In genomic region chr12:98149270-98149669, GRCh38 we compare ENCODE assay signal across 17 cellular contexts.
A peak's percentile ranks its signal among the peaks of the same experiment; 100 is the strongest.
DNase-seq lines count a peak whose midpoint lies in the region; ATAC-seq and TF ChIP-seq lines count a peak whose summit lies in the region.
"Had no signal": no experiment of that assay in that cellular context is flagged by ENCODE, and none has a peak within 500 bp of the region (broad histone marks: within the 10 kb centered on the region; RNA-seq: fewer than 3 reads in every experiment).

No MANE protein-coding gene starts in this region.

- no peak for TF ChIP-seq POLR2A in gastrocnemius medialis (IDR thresholded peaks at IDR 0.05)

- no peak for TF ChIP-seq CTCF in gastrocnemius medialis (IDR thresholded peaks at IDR 0.05 in 4 of 5, conservative IDR thresholded peaks at IDR 0.05 in 1 of 5)

- no peak overlapping the region for H3K4me3 Mint-ChIP-seq in stimulated activated naive CD8-positive, alpha-beta T cell treated with anti-CD3 and anti-CD28 coated beads, Interleukin-15, amount 100 ng/mL, for 72 hours
- no peak overlapping the region for H3K4me3 Mint-ChIP-seq in stimulated activated naive B cell treated with anti-CD40 and anti-IgM and Interleukin-4, amounts not matched to agents 10 μg/mL and 1 μg/mL and 100 μg/mL, for 72 hours
- no peak overlapping the region for H3K4me3 Mint-ChIP-seq in immature natural killer cell
- H3K4me3 Mint-ChIP-seq: activated naive CD8-positive, alpha-beta T cell treated with anti-CD3 and anti-CD28 coated beads, Interleukin-2, amount 50 U/mL, for 24 hours; natural killer cell had no signal

- peaks cover 9% of the 10 kb centered on the region for H3K27me3 Mint-ChIP-seq in stimulated activated naive CD8-positive, alpha-beta T cell treated with anti-CD3 and anti-CD28 coated beads, Interleukin-15, amount 100 ng/mL, for 72 hours
- no peaks in the 10 kb centered on the region for H3K27me3 Mint-ChIP-seq in stimulated activated naive B cell treated with anti-CD40 and anti-IgM and Interleukin-4, amounts not matched to agents 10 μg/mL and 1 μg/mL and 100 μg/mL, for 72 hours
- peaks cover 0 to 6% (median 3%) of the 10 kb centered on the region in 3 donors for H3K27me3 Mint-ChIP-seq in immature natural killer cell (ENCODE audit: low read depth in 3 of 3)
- H3K27me3 Mint-ChIP-seq: activated naive CD8-positive, alpha-beta T cell treated with anti-CD3 and anti-CD28 coated beads, Interleukin-2, amount 50 U/mL, for 24 hours had no signal

- no peaks in the 10 kb centered on the region for H3K27me3 ChIP-seq in gastrocnemius medialis
- H3K27me3 ChIP-seq: SJCRH30, tibial artery had no signal

- DNase-seq in stimulated activated naive CD8-positive, alpha-beta T cell treated with anti-CD3 and anti-CD28 coated beads, Interleukin-15, amount 100 ng/mL, for 72 hours = no peak
- DNase-seq in stimulated activated naive CD8-positive, alpha-beta T cell treated with anti-CD3 and anti-CD28 coated beads, Interleukin-15, Interleukin-2, amounts not matched to agents 100 U/mL and 50 U/mL, for 24 hours = no peak
- DNase-seq in stimulated activated naive B cell treated with anti-CD40 and anti-IgM and Interleukin-4, amounts not matched to agents 10 μg/mL and 1 μg/mL and 100 μg/mL, for 72 hours = no peak
- DNase-seq in gastrocnemius medialis = no peak
- no peak for DNase-seq in immature natural killer cell
- no peak for DNase-seq in T1000 (lab: John Stamatoyannopoulos, UW)
- DNase-seq: activated CD4-positive, alpha-beta T cell treated with anti-CD3 and anti-CD28 coated beads, Interleukin-2, amount 50 U/mL, for 4 hours; activated naive CD8-positive, alpha-beta T cell treated with anti-CD3 and anti-CD28 coated beads, Interleukin-2, amount 50 U/mL, for 24 hours; caudate nucleus; DND-41; natural killer cell; NCI-H1436; SJCRH30; tibial artery had no signal

- intact Hi-C loops in gastrocnemius medialis (cut with DNase I; ENCODE audit: low total_unique reads) = no loop called here

- H3K36me3 ChIP-seq in gastrocnemius medialis = no peaks in the 10 kb centered on the region
- H3K36me3 ChIP-seq: SJCRH30, tibial artery had no signal

- no peaks in the 10 kb centered on the region for H3K9me3 ChIP-seq in gastrocnemius medialis
- H3K9me3 ChIP-seq: SJCRH30, tibial artery had no signal

- no peak overlapping the region for H3K27ac ChIP-seq in gastrocnemius medialis
- H3K27ac ChIP-seq: KMS-11, SJCRH30, tibial artery had no signal

- ATAC-seq in stimulated activated naive CD8-positive, alpha-beta T cell treated with anti-CD3 and anti-CD28 coated beads, Interleukin-15, amount 100 ng/mL, for 72 hours = peak; percentile 37
- no peak for ATAC-seq in stimulated activated naive CD8-positive, alpha-beta T cell treated with anti-CD3 and anti-CD28 coated beads, Interleukin-15, Interleukin-2, amounts not matched to agents 100 U/mL and 50 U/mL, for 24 hours
- ATAC-seq in GM21737 (IDR thresholded peaks at IDR 0.05; ENCODE audit: unreplicated experiment) (peak; percentile 68), HG03175 (IDR thresholded peaks at IDR 0.05; ENCODE audit: unreplicated experiment) (peak; percentile 67), gastrocnemius medialis (no peak)
- no peak for ATAC-seq in stimulated activated naive B cell treated with anti-CD40 and anti-IgM and Interleukin-4, amounts not matched to agents 10 μg/mL and 1 μg/mL and 100 μg/mL, for 72 hours (replicated peaks)
- ATAC-seq: activated naive CD8-positive, alpha-beta T cell treated with anti-CD3 and anti-CD28 coated beads, Interleukin-2, amount 50 U/mL, for 24 hours; natural killer cell had no signal

- no peaks in the 10 kb centered on the region for H3K36me3 Mint-ChIP-seq in stimulated activated naive B cell treated with anti-CD40 and anti-IgM and Interleukin-4, amounts not matched to agents 10 μg/mL and 1 μg/mL and 100 μg/mL, for 72 hours
- H3K36me3 Mint-ChIP-seq in immature natural killer cell = no peaks in the 10 kb centered on the region
- H3K36me3 Mint-ChIP-seq: natural killer cell had no signal

- H3K4me1 ChIP-seq in gastrocnemius medialis = no peaks in the 10 kb centered on the region
- H3K4me1 ChIP-seq: SJCRH30, tibial artery had no signal

- peaks cover 0 to 4% of the 10 kb centered on the region in 2 donors for H3K9me3 Mint-ChIP-seq in stimulated activated naive CD8-positive, alpha-beta T cell treated with anti-CD3 and anti-CD28 coated beads, Interleukin-15, amount 100 ng/mL, for 72 hours
- peaks cover 0 to 1% of the 10 kb centered on the region in 2 donors for H3K9me3 Mint-ChIP-seq in stimulated activated naive B cell treated with anti-CD40 and anti-IgM and Interleukin-4, amounts not matched to agents 10 μg/mL and 1 μg/mL and 100 μg/mL, for 72 hours
- H3K9me3 Mint-ChIP-seq in immature natural killer cell = peaks cover 0 to 7% (median under 1%) of the 10 kb centered on the region in 6 donors

- H3K4me1 Mint-ChIP-seq in stimulated activated naive CD8-positive, alpha-beta T cell treated with anti-CD3 and anti-CD28 coated beads, Interleukin-15, amount 100 ng/mL, for 72 hours = no peaks in the 10 kb centered on the region
- no peaks in the 10 kb centered on the region for H3K4me1 Mint-ChIP-seq in stimulated activated naive B cell treated with anti-CD40 and anti-IgM and Interleukin-4, amounts not matched to agents 10 μg/mL and 1 μg/mL and 100 μg/mL, for 72 hours
- no peaks in the 10 kb centered on the region for H3K4me1 Mint-ChIP-seq in immature natural killer cell
- H3K4me1 Mint-ChIP-seq: activated naive CD8-positive, alpha-beta T cell treated with anti-CD3 and anti-CD28 coated beads, Interleukin-2, amount 50 U/mL, for 24 hours; natural killer cell had no signal

- in situ Hi-C loops in gastrocnemius medialis (cut with MboI; ENCODE audit: low sequenced_read_pairs in 4 of 4) = no loop called here

- peak overlapping the region in 1 of 2 donors; percentile 28 for H3K27ac Mint-ChIP-seq in stimulated activated naive CD8-positive, alpha-beta T cell treated with anti-CD3 and anti-CD28 coated beads, Interleukin-15, amount 100 ng/mL, for 72 hours
- peak overlapping the region; percentile 3 for H3K27ac Mint-ChIP-seq in stimulated activated naive B cell treated with anti-CD40 and anti-IgM and Interleukin-4, amounts not matched to agents 10 μg/mL and 1 μg/mL and 100 μg/mL, for 72 hours
- H3K27ac Mint-ChIP-seq in immature natural killer cell = no peak overlapping the region
- H3K27ac Mint-ChIP-seq: activated naive CD8-positive, alpha-beta T cell treated with anti-CD3 and anti-CD28 coated beads, Interleukin-2, amount 50 U/mL, for 24 hours; natural killer cell had no signal

- H3K4me3 ChIP-seq in gastrocnemius medialis = no peak overlapping the region
- H3K4me3 ChIP-seq: SJCRH30, tibial artery had no signal

Comparison
In these comparisons a context has a peak if more than half of its experiments do, and no peak if none do; other contexts are left out.
1. ATAC-seq: peak in stimulated activated naive CD8-positive, alpha-beta T cell treated with anti-CD3 and anti-CD28 coated beads, Interleukin-15, amount 100 ng/mL, for 72 hours (single experiment), GM21737 (single experiment) and HG03175 (single experiment); none in stimulated activated naive CD8-positive, alpha-beta T cell treated with anti-CD3 and anti-CD28 coated beads, Interleukin-15, Interleukin-2, amounts not matched to agents 100 U/mL and 50 U/mL, for 24 hours (single experiment), stimulated activated naive B cell treated with anti-CD40 and anti-IgM and Interleukin-4, amounts not matched to agents 10 μg/mL and 1 μg/mL and 100 μg/mL, for 72 hours (0 of 2) and gastrocnemius medialis (0 of 2).